Comparison of ENCODE assay signal across 29 cellular contexts in genomic region chr12:57779736-57780135, GRCh38. TPM values are rescaled to one million over a fixed set of nuclear protein-coding genes. Genes with fewer than 3 reads are reported as not detected.
A peak's percentile ranks its signal among the peaks of the same experiment; 100 is the strongest.
DNase-seq lines count a peak whose midpoint lies in the region; ATAC-seq and TF ChIP-seq lines count a peak whose summit lies in the region.
"Had no signal": no experiment of that assay in that cellular context is flagged by ENCODE, and none has a peak within 500 bp of the region (broad histone marks: within the 10 kb centered on the region; RNA-seq: fewer than 3 reads in every experiment).

No MANE protein-coding gene starts in this region.

- no peak overlapping the region for H3K18ac ChIP-seq in IMR-90 (ENCODE audit: low read depth, low read length)

- no peak overlapping the region for H2AK9ac ChIP-seq in IMR-90 (replicated peaks; ENCODE audit: low read depth, low read length, poor library complexity)

- no peak overlapping the region for H3K9ac ChIP-seq in IMR-90 (ENCODE audit: low read depth, low read length)

- no peaks in the 10 kb centered on the region for H3K27me3 ChIP-seq in IMR-90 (ENCODE audit: control insufficient read depth, insufficient read depth, low read length)
- H3K27me3 ChIP-seq in effector memory CD4-positive, alpha-beta T cell (replicated peaks; ENCODE audit: control insufficient read depth, insufficient read depth, low read length, poor library complexity, severe bottlenecking), result no peaks in the 10 kb centered on the region
- no peaks in the 10 kb centered on the region for H3K27me3 ChIP-seq in right atrium auricular region
- H3K27me3 ChIP-seq: gastrocnemius medialis, Peyer's patch, SJCRH30 had no signal

- BruUV-seq in IMR-90 (replicated peaks; lab: Mats Ljungman, UMichigan), result no TSS peak

- POLR2A ChIA-PET in activated CD4-positive, alpha-beta T cell treated with anti-CD3 and anti-CD28 coated beads, Interleukin-2, amount 10 ng/mL, durations not matched to agents 7 days and 5 days (lab: Charles Lee), result no interaction called here
- POLR2A ChIA-PET in IMR-90 (lab: Charles Lee; ENCODE audit: unreplicated experiment), result no interaction called here

- H3K27ac Mint-ChIP-seq in activated CD4-positive, alpha-beta T cell treated with anti-CD3 and anti-CD28 coated beads, Interleukin-2, amount 10 ng/mL, durations not matched to agents 7 days and 5 days, result peak overlapping the region; percentile 7
- H3K27ac Mint-ChIP-seq: activated naive CD4-positive, alpha-beta T cell treated with anti-CD3 and anti-CD28 coated beads for 36 hours; stimulated activated memory B cell treated with anti-CD40 and anti-IgM and Interleukin-4, amounts not matched to agents 10 μg/mL and 1 μg/mL and 100 μg/mL, for 72 hours had no signal

- H3K4ac ChIP-seq in IMR-90 (ENCODE audit: low read depth, low read length), result no peak overlapping the region

- H2BK120ac ChIP-seq in IMR-90 (ENCODE audit: low read depth, low read length), result no peak overlapping the region

- intact Hi-C loops in IMR-90 (cut with micrococcal nuclease), result no loop called here

- H3K27ac ChIP-seq in IMR-90 (ENCODE audit: insufficient read depth, low read length) (no peak overlapping the region), right atrium auricular region (no peak overlapping the region)
- peak overlapping the region; percentile 61 for H3K27ac ChIP-seq in effector memory CD4-positive, alpha-beta T cell (ENCODE audit: insufficient read depth, low read length, poor library complexity, severe bottlenecking)
- H3K27ac ChIP-seq: gastrocnemius medialis, Peyer's patch, SJCRH30 had no signal

- no peak for TF ChIP-seq RAD21 in IMR-90 (IDR thresholded peaks at IDR 0.05; ENCODE audit: low read length)

- in situ Hi-C loops in IMR-90 (cut with MboI; ENCODE audit: low sequenced_read_pairs), result no loop called here

- H3K36me3 ChIP-seq in IMR-90 (ENCODE audit: control insufficient read depth, insufficient read depth, low read length) (peaks cover 4% of the 10 kb centered on the region), right atrium auricular region (peaks cover 5% of the 10 kb centered on the region)
- H3K36me3 ChIP-seq in effector memory CD4-positive, alpha-beta T cell (ENCODE audit: control insufficient read depth, insufficient read depth, low read length), result no peaks in the 10 kb centered on the region
- H3K36me3 ChIP-seq: Peyer's patch had no signal

- H3K23ac ChIP-seq in IMR-90 (ENCODE audit: low read depth, low read length), result no peak overlapping the region

- no peak for DNase-seq in activated CD4-positive, alpha-beta T cell treated with anti-CD3 and anti-CD28 coated beads, Interleukin-2, amount 10 ng/mL, durations not matched to agents 7 days and 5 days
- DNase-seq in activated CD4-positive, alpha-beta T cell treated with anti-CD3 and anti-CD28 coated beads for 48 hours, result no peak
- peak; percentile 46 for DNase-seq in IMR-90
- no peak for DNase-seq in effector memory CD4-positive, alpha-beta T cell
- DNase-seq in renal cortical epithelial cell (ENCODE audit: low read depth), result peak; percentile 94
- DNase-seq in NCI-H226, result no peak
- no peak for DNase-seq in ecto neural progenitor cell (ENCODE audit: low spot score)
- no peak for DNase-seq in right atrium auricular region (ENCODE audit: low spot score)
- DNase-seq: activated CD4-positive, alpha-beta T cell treated with anti-CD3 and anti-CD28 coated beads for 1 hour; activated CD8-positive, alpha-beta memory T cell treated with anti-CD3 and anti-CD28 coated beads for 24 hours; activated naive CD4-positive, alpha-beta T cell treated with anti-CD3 and anti-CD28 coated beads for 36 hours; activated T-cell treated with anti-CD3 and anti-CD28 coated beads, Interleukin-2, amount 50 U/mL, for 4 hours; AML-193; Caco-2; DMS79; effector CD8-positive, alpha-beta T cell; gastrocnemius medialis; NCI-H1105 treated with DMSO at 0.1 percent for 48 hours; NCI-H2081; NCI-H2227 treated with DMSO at 0.1 percent for 48 hours; SJCRH30; stimulated activated CD4-positive, alpha-beta T cell treated with anti-CD3 and anti-CD28 coated beads, Interleukin-12 subunit alpha, Interleukin-12 subunit beta, amount 100 ng/mL, for 4 hours; stimulated activated CD4-positive, alpha-beta T cell treated with anti-CD3 and anti-CD28 coated beads, Interleukin-4, amount 100 ng/mL, for 1 hour; T-helper 2 cell had no signal

- H2BK20ac ChIP-seq in IMR-90 (ENCODE audit: low read depth, low read length), result no peak overlapping the region

- no peak overlapping the region for H3K14ac ChIP-seq in IMR-90 (replicated peaks; ENCODE audit: low read depth, low read length)

- H3K56ac ChIP-seq in IMR-90 (ENCODE audit: extremely low read depth, insufficient read depth, low read length), result no peak overlapping the region

- H3K4me3 ChIP-seq in IMR-90 (ENCODE audit: insufficient read depth, low read depth, low read length) (no peak overlapping the region), right atrium auricular region (no peak overlapping the region)
- no peak overlapping the region for H3K4me3 ChIP-seq in effector memory CD4-positive, alpha-beta T cell (ENCODE audit: insufficient read depth, low read depth, low read length, poor library complexity, severe bottlenecking)
- H3K4me3 ChIP-seq: gastrocnemius medialis, HAP-1, lung, Peyer's patch, SJCRH30 had no signal

- H3K79me1 ChIP-seq in IMR-90 (ENCODE audit: low read depth in 1 of 2, low read length in 2 of 2), result peaks cover 10 to 20% of the 10 kb centered on the region in 2 experiments; a peak in 3 of 4 replicates

- H3K36me3 Mint-ChIP-seq in activated CD4-positive, alpha-beta T cell treated with anti-CD3 and anti-CD28 coated beads, Interleukin-2, amount 10 ng/mL, durations not matched to agents 7 days and 5 days (ENCODE audit: low read depth), result peaks cover 5% of the 10 kb centered on the region
- H3K36me3 Mint-ChIP-seq: stimulated activated memory B cell treated with anti-CD40 and anti-IgM and Interleukin-4, amounts not matched to agents 10 μg/mL and 1 μg/mL and 100 μg/mL, for 72 hours had no signal

- H4K8ac ChIP-seq in IMR-90 (ENCODE audit: low read depth in 2 of 2, low read length in 2 of 2), result no peak overlapping the region

- H4K91ac ChIP-seq in IMR-90 (ENCODE audit: insufficient read depth, low read depth, low read length), result no peak overlapping the region

- dilution Hi-C loops in IMR-90 (cut with HindIII; ENCODE audit: low sequenced_read_pairs, unreplicated experiment), result no loop called here

- H3K27me3 Mint-ChIP-seq in activated CD4-positive, alpha-beta T cell treated with anti-CD3 and anti-CD28 coated beads, Interleukin-2, amount 10 ng/mL, durations not matched to agents 7 days and 5 days, result no peaks in the 10 kb centered on the region
- H3K27me3 Mint-ChIP-seq: stimulated activated memory B cell treated with anti-CD40 and anti-IgM and Interleukin-4, amounts not matched to agents 10 μg/mL and 1 μg/mL and 100 μg/mL, for 72 hours had no signal

- WGBS in IMR-90 (ENCODE audit: extremely low coverage in 2 of 2, insufficient read length in 1 of 2), 2 experiments, result no CpG with 5 or more reads among the region's 1 CpG

- H3K9me1 ChIP-seq in IMR-90 (ENCODE audit: insufficient read depth, low read length), result no peaks in the 10 kb centered on the region

- H2AFZ ChIP-seq in IMR-90 (replicated peaks; ENCODE audit: low read length, poor library complexity), result no peak overlapping the region

- no peak overlapping the region for H3K4me3 Mint-ChIP-seq in activated CD4-positive, alpha-beta T cell treated with anti-CD3 and anti-CD28 coated beads, Interleukin-2, amount 10 ng/mL, durations not matched to agents 7 days and 5 days
- H3K4me3 Mint-ChIP-seq: activated naive CD4-positive, alpha-beta T cell treated with anti-CD3 and anti-CD28 coated beads for 36 hours; activated T-cell treated with anti-CD3 and anti-CD28 coated beads, Interleukin-2, amount 50 U/mL, for 4 hours; stimulated activated memory B cell treated with anti-CD40 and anti-IgM and Interleukin-4, amounts not matched to agents 10 μg/mL and 1 μg/mL and 100 μg/mL, for 72 hours had no signal

- H3K9me3 ChIP-seq in IMR-90 (ENCODE audit: control insufficient read depth, insufficient read depth, low read length), result no peaks in the 10 kb centered on the region
- H3K9me3 ChIP-seq in effector memory CD4-positive, alpha-beta T cell (ENCODE audit: control insufficient read depth, low read length), result no peaks in the 10 kb centered on the region
- H3K9me3 ChIP-seq in right atrium auricular region, result no peaks in the 10 kb centered on the region
- H3K9me3 ChIP-seq: Caco-2, gastrocnemius medialis, HAP-1, Peyer's patch, SJCRH30 had no signal

- peaks cover 3% of the 10 kb centered on the region for H3K9me3 Mint-ChIP-seq in activated CD4-positive, alpha-beta T cell treated with anti-CD3 and anti-CD28 coated beads, Interleukin-2, amount 10 ng/mL, durations not matched to agents 7 days and 5 days
- H3K9me3 Mint-ChIP-seq: activated naive CD4-positive, alpha-beta T cell treated with anti-CD3 and anti-CD28 coated beads for 36 hours; activated T-cell treated with anti-CD3 and anti-CD28 coated beads, Interleukin-2, amount 50 U/mL, for 4 hours; stimulated activated memory B cell treated with anti-CD40 and anti-IgM and Interleukin-4, amounts not matched to agents 10 μg/mL and 1 μg/mL and 100 μg/mL, for 72 hours had no signal

- no peak for ATAC-seq in IMR-90 (ENCODE audit: low read depth)
- ATAC-seq: activated T-cell treated with anti-CD3 and anti-CD28 coated beads, Interleukin-2, amount 50 U/mL, for 4 hours; gastrocnemius medialis; sciatic nerve; stimulated activated memory B cell treated with anti-CD40 and anti-IgM and Interleukin-4, amounts not matched to agents 10 μg/mL and 1 μg/mL and 100 μg/mL, for 72 hours had no signal

- H3K4me1 ChIP-seq in IMR-90 (ENCODE audit: control insufficient read depth, insufficient read depth, low read length) (0 out of 2 replicates have a peak, but pooled peaks cover 2% of the 10 kb centered on the region), right atrium auricular region (peaks cover 0 to 16% of the 10 kb centered on the region in 2 donors)
- H3K4me1 ChIP-seq in effector memory CD4-positive, alpha-beta T cell (ENCODE audit: control insufficient read depth, insufficient read depth, low read length, poor library complexity, severe bottlenecking), result peaks cover 39% of the 10 kb centered on the region
- H3K4me1 ChIP-seq: Caco-2, HAP-1 had no signal

- TF ChIP-seq POLR2A in IMR-90 (IDR thresholded peaks at IDR 0.05; ENCODE audit: low read depth, low read length), result no peak

- H3K4me2 ChIP-seq in IMR-90 (ENCODE audit: low read depth, low read length), result no peak overlapping the region

- CTCF ChIA-PET in activated CD4-positive, alpha-beta T cell treated with anti-CD3 and anti-CD28 coated beads, Interleukin-2, amount 10 ng/mL, durations not matched to agents 7 days and 5 days (lab: Charles Lee), result interaction anchor here (0.7 to 1.2 kb wide), 3 partner anchors 23 to 126 kb away, joined by 3 read pairs; no protein-coding TSS in a partner anchor
- CTCF ChIA-PET in IMR-90 (lab: Yijun Ruan, JAX), result no interaction called here

- H3K4me1 Mint-ChIP-seq in activated CD4-positive, alpha-beta T cell treated with anti-CD3 and anti-CD28 coated beads, Interleukin-2, amount 10 ng/mL, durations not matched to agents 7 days and 5 days, result peaks cover 42% of the 10 kb centered on the region

- no peak overlapping the region for H2BK15ac ChIP-seq in IMR-90 (ENCODE audit: low read depth, low read length)

- TF ChIP-seq CTCF in IMR-90 (conservative IDR thresholded peaks at IDR 0.05; ENCODE audit: low read depth, low read length), result no peak
- no peak for TF ChIP-seq CTCF in right atrium auricular region (IDR thresholded peaks at IDR 0.05)

- no peak overlapping the region for H2AK5ac ChIP-seq in IMR-90 (ENCODE audit: low read depth, low read length)

- no peak overlapping the region for H2BK5ac ChIP-seq in IMR-90 (ENCODE audit: low read depth, low read length, poor library complexity, severe bottlenecking)

- no peak overlapping the region for H4K5ac ChIP-seq in IMR-90 (ENCODE audit: low read depth, low read length)

- H4K20me1 ChIP-seq in IMR-90 (ENCODE audit: insufficient read depth, low read length), result no peaks in the 10 kb centered on the region

RNA-seq across cellular contexts. Expression of gene TSFM, which starts 2.9 kb away (rescaled TPM):
- total RNA-seq in activated CD4-positive, alpha-beta T cell treated with anti-CD3 and anti-CD28 coated beads, Interleukin-2, amount 10 ng/mL, durations not matched to agents 7 days and 5 days, result 10 to 100 TPM; 23.6 to 29.7 TPM
- total RNA-seq in IMR-90 (2012; rRNA removed) (10.8 and 11.5 TPM in 2 replicates), renal cortical epithelial cell (24.8 and 43.6 TPM in 2 replicates), right atrium auricular region (10 to 100 TPM; 20.0 to 23.2 TPM)
- 14.0 and 16.3 TPM in 2 replicates for polyA plus RNA-seq in IMR-90 (2012; rRNA removed)
- 14.2 and 27.2 TPM in 2 replicates for polyA plus RNA-seq in IMR-90 (2012; cell fraction: cytosol; rRNA removed)
- polyA plus RNA-seq in IMR-90 (2012; cell fraction: nucleus; rRNA removed; ENCODE audit: low replicate concordance), result 9.2 and 13.7 TPM in 2 replicates

RNA-seq across cellular contexts. Expression of gene EEF1AKMT3, which starts 7.3 kb away (rescaled TPM):
- 1 to 10 TPM; 2.8 to 3.0 TPM for total RNA-seq in activated CD4-positive, alpha-beta T cell treated with anti-CD3 and anti-CD28 coated beads, Interleukin-2, amount 10 ng/mL, durations not matched to agents 7 days and 5 days
- total RNA-seq in IMR-90 (2012; rRNA removed), result 3.2 and 3.6 TPM in 2 replicates
- polyA plus RNA-seq in IMR-90 (2012; rRNA removed), result 7.6 and 8.1 TPM in 2 replicates
- 4.2 and 6.9 TPM in 2 replicates for polyA plus RNA-seq in IMR-90 (2012; cell fraction: cytosol; rRNA removed)
- polyA plus RNA-seq in IMR-90 (2012; cell fraction: nucleus; rRNA removed; ENCODE audit: low replicate concordance), result 6.0 and 8.9 TPM in 2 replicates
- total RNA-seq in renal cortical epithelial cell, result 4.2 and 4.3 TPM in 2 replicates
- total RNA-seq in right atrium auricular region, result 1 to 10 TPM; 1.9 to 3.6 TPM

RNA-seq across cellular contexts. Expression of gene METTL1, which starts 7.8 kb away (rescaled TPM):
- 10 to 100 TPM; 13.4 to 17.2 TPM for total RNA-seq in activated CD4-positive, alpha-beta T cell treated with anti-CD3 and anti-CD28 coated beads, Interleukin-2, amount 10 ng/mL, durations not matched to agents 7 days and 5 days
- total RNA-seq in IMR-90 (2012; rRNA removed), result 10.8 and 12.4 TPM in 2 replicates
- 27.5 and 31.4 TPM in 2 replicates for polyA plus RNA-seq in IMR-90 (2012; rRNA removed)
- 10.0 and 20.0 TPM in 2 replicates for polyA plus RNA-seq in IMR-90 (2012; cell fraction: cytosol; rRNA removed)
- 31.9 and 38.5 TPM in 2 replicates for polyA plus RNA-seq in IMR-90 (2012; cell fraction: nucleus; rRNA removed; ENCODE audit: low replicate concordance)
- total RNA-seq in renal cortical epithelial cell, result 6.1 and 6.4 TPM in 2 replicates
- total RNA-seq in right atrium auricular region, result 1 to 10 TPM; 1.5 to 8.5 TPM

RNA-seq across cellular contexts. Expression of gene CYP27B1, which starts 12.9 kb away (rescaled TPM):
- total RNA-seq in activated CD4-positive, alpha-beta T cell treated with anti-CD3 and anti-CD28 coated beads, Interleukin-2, amount 10 ng/mL, durations not matched to agents 7 days and 5 days, result 1 to 10 TPM; 1.9 to 2.3 TPM
- 0.36 and 0.56 TPM in 2 replicates for total RNA-seq in IMR-90 (2012; rRNA removed)
- 0.80 and 1.3 TPM in 2 replicates for polyA plus RNA-seq in IMR-90 (2012; rRNA removed)
- polyA plus RNA-seq in IMR-90 (2012; cell fraction: cytosol; rRNA removed), result 0.38 and 0.49 TPM in 2 replicates
- 10.4 and 13.8 TPM in 2 replicates for polyA plus RNA-seq in IMR-90 (2012; cell fraction: nucleus; rRNA removed; ENCODE audit: low replicate concordance)
- 0.50 and 0.87 TPM in 2 replicates for total RNA-seq in renal cortical epithelial cell
- under 1 TPM; 0.28 to 0.33 TPM for total RNA-seq in right atrium auricular region
- total RNA-seq: gastrocnemius medialis had no signal

RNA-seq across cellular contexts. Expression of gene MARCHF9, which starts 24.8 kb away (rescaled TPM):
- total RNA-seq in activated CD4-positive, alpha-beta T cell treated with anti-CD3 and anti-CD28 coated beads, Interleukin-2, amount 10 ng/mL, durations not matched to agents 7 days and 5 days, result 10 to 100 TPM; 23.7 to 27.2 TPM
- 1.1 TPM in 2 replicates for total RNA-seq in IMR-90 (2012; rRNA removed)
- polyA plus RNA-seq in IMR-90 (2012; rRNA removed), result 4.7 and 5.4 TPM in 2 replicates
- 3.6 and 5.6 TPM in 2 replicates for polyA plus RNA-seq in IMR-90 (2012; cell fraction: cytosol; rRNA removed)
- polyA plus RNA-seq in IMR-90 (2012; cell fraction: nucleus; rRNA removed; ENCODE audit: low replicate concordance), result 8.1 and 11.9 TPM in 2 replicates
- 3.1 and 8.5 TPM in 2 replicates for total RNA-seq in renal cortical epithelial cell
- total RNA-seq in right atrium auricular region, result 10 to 100 TPM in 1 of 2 donors, 1 to 10 TPM in 1; 8.4 to 11.6 TPM

Comparison
In these comparisons a context has a peak if more than half of its experiments do, and no peak if none do; other contexts are left out.
1. DNase-seq: peak in IMR-90 (single experiment) and renal cortical epithelial cell (single experiment); none in activated CD4-positive, alpha-beta T cell treated with anti-CD3 and anti-CD28 coated beads, Interleukin-2, amount 10 ng/mL, durations not matched to agents 7 days and 5 days (single experiment), activated CD4-positive, alpha-beta T cell treated with anti-CD3 and anti-CD28 coated beads for 48 hours (single experiment), effector memory CD4-positive, alpha-beta T cell (0 of 3), NCI-H226 (single experiment), ecto neural progenitor cell (single experiment) and right atrium auricular region (single experiment).